ENCODE assay signal across 8 cellular contexts in genomic region chr7:104208421-104208780, GRCh38. TPM values are rescaled to one million over a fixed set of nuclear protein-coding genes. Genes with fewer than 3 reads are reported as not detected.
DNase-seq lines count a peak whose midpoint lies in the region; ATAC-seq and TF ChIP-seq lines count a peak whose summit lies in the region.

No MANE protein-coding gene starts in this region.

- no peak for ATAC-seq in T-cell (replicated peaks in 1 of 4)
- ATAC-seq in psoas muscle: peak in 1 of 4 donors; percentile 14

- 22 to 30% (median 28%) methylated on average over 7 of the region's 7 CpGs for WGBS in psoas muscle, 3 donors

- peaks cover 31 to 39% (median 35%) of the 10 kb centered on the region in 3 donors for H3K4me1 Mint-ChIP-seq in T-cell

- peak overlapping the region; percentile 80 for H3K27ac ChIP-seq in psoas muscle

- H3K4me3 ChIP-seq in GM12875 (ENCODE audit: low read depth, low read length) (peak overlapping the region; percentile 58), fibroblast of villous mesenchyme (ENCODE audit: low read depth, low read length) (peak overlapping the region; percentile 99), psoas muscle (peak overlapping the region; percentile 80)

- TF ChIP-seq CTCF in GM12875 (IDR thresholded peaks at IDR 0.05; ENCODE audit: borderline replicate concordance, insufficient read depth, low read depth, low read length): no peak
- TF ChIP-seq CTCF in fibroblast of villous mesenchyme (IDR thresholded peaks at IDR 0.05; ENCODE audit: insufficient read depth, low read depth, low read length): no peak
- TF ChIP-seq CTCF in psoas muscle (IDR thresholded peaks at IDR 0.05): no peak

- peaks cover 15% of the 10 kb centered on the region for H3K36me3 Mint-ChIP-seq in T-cell

- peaks cover 0 to 3% (median 0%) of the 10 kb centered on the region in 3 donors for H3K9me3 Mint-ChIP-seq in T-cell

- H3K36me3 ChIP-seq in psoas muscle (ENCODE audit: insufficient read depth in 1 of 2, low read depth in 1 of 2): peaks cover 0 to 7% of the 10 kb centered on the region in 2 donors

- DNase-seq in T-cell (no peak), fibroblast of villous mesenchyme (ENCODE audit: low read depth) (no peak), psoas muscle (no peak), foreskin melanocyte (no peak), NCI-H510A treated with DMSO at 0.1 percent for 48 hours (lab: John Stamatoyannopoulos, UW) (no peak)
- DNase-seq in effector CD8-positive, alpha-beta T cell (lab: John Stamatoyannopoulos, UW): no peak
- no peak for DNase-seq in stimulated activated CD4-positive, alpha-beta T cell treated with anti-CD3 and anti-CD28 coated beads, Interleukin-1b, Interleukin-23, amount 100 ng/mL, for 48 hours

- POLR2A ChIA-PET in T-cell (lab: Charles Lee): interaction anchor here in 1 of 2 donors (0.6 kb wide), 1 partner anchor 1052 kb away, joined by 5 read pairs; no protein-coding TSS in a partner anchor

- CTCF ChIA-PET in T-cell (lab: Charles Lee): interaction anchor here in 1 of 2 donors (0.6 to 1.8 kb wide), 2 partner anchors 23 to 773 kb away, joined by 3 to 5 read pairs; no protein-coding TSS in a partner anchor

- no peaks in the 10 kb centered on the region for H3K27me3 ChIP-seq in psoas muscle (ENCODE audit: insufficient read depth in 3 of 3, low read length in 2 of 3)

- no peaks in the 10 kb centered on the region for H3K9me3 ChIP-seq in psoas muscle

- intact Hi-C loops in psoas muscle (cut with DNase I): no loop called here

- peak overlapping the region; percentile 91 to 95 (median 94) for H3K4me3 Mint-ChIP-seq in T-cell

- peaks cover 19 to 32% of the 10 kb centered on the region in 2 donors for H3K27me3 Mint-ChIP-seq in T-cell

- H3K27ac Mint-ChIP-seq in T-cell: peak overlapping the region; percentile 88 to 97

- H3K4me1 ChIP-seq in psoas muscle: peaks cover 18% of the 10 kb centered on the region

RNA-seq across cellular contexts. Expression of gene ORC5, which starts 0.6 kb away (rescaled TPM):
- 10 to 100 TPM; 10.4 to 26.9 (median 25.3) TPM for total RNA-seq in T-cell
- 20.6 and 25.5 TPM in 2 replicates for total RNA-seq in fibroblast of villous mesenchyme
- 10 to 100 TPM in 1 of 4 donors, 1 to 10 TPM in 3; 6.6 to 12.8 (median 8.8) TPM for total RNA-seq in psoas muscle
- 10 to 100 TPM in 2 of 3 donors, 1 to 10 TPM in 1; 6.1 to 14.3 (median 11.5) TPM for polyA plus RNA-seq in psoas muscle
